ENCODE assay signal across 8 cellular contexts in genomic region chr15:89416339-89417183, GRCh38.
A peak's percentile ranks its signal among the peaks of the same experiment; 100 is the strongest.
DNase-seq lines count a peak whose midpoint lies in the region; ATAC-seq and TF ChIP-seq lines count a peak whose summit lies in the region.

No MANE protein-coding gene starts in this region.

- TF ChIP-seq CTCF in AG09319 (IDR thresholded peaks at IDR 0.05; ENCODE audit: low read depth, low read length) (peak; percentile 67), mesothelial cell of epicardium (IDR thresholded peaks at IDR 0.05; ENCODE audit: unreplicated experiment) (peak; percentile 84)

- H3K27me3 Mint-ChIP-seq in mesothelial cell of epicardium (ENCODE audit: low read depth) = peaks cover 100% of the 10 kb centered on the region

- DNase-seq in AG09319 (ENCODE audit: extremely low read depth, low read depth) = no peak
- DNase-seq in NCI-H524 (lab: John Stamatoyannopoulos, UW) = peak; percentile 71 to 85
- DNase-seq in activated CD4-positive, alpha-beta T cell treated with anti-CD3 and anti-CD28 coated beads for 48 hours = peak; percentile 91
- DNase-seq in dermis microvascular lymphatic vessel endothelial cell (ENCODE audit: low read depth in 2 of 2) = peak; percentile 25 to 74
- peak; percentile 44 to 78 for DNase-seq in mesothelial cell of epicardium (ENCODE audit: low spot score in 2 of 2, unreplicated experiment in 2 of 2)
- DNase-seq in stimulated activated CD8-positive, alpha-beta memory T cell treated with anti-CD3 and anti-CD28 coated beads, Interleukin-7, amount 100 ng/mL, for 48 hours (ENCODE audit: extremely low read depth in 1 of 2, low read depth in 1 of 2) = peak; percentile 65 to 71

- no peak overlapping the region for H3K4me3 Mint-ChIP-seq in mesothelial cell of epicardium

- no peaks in the 10 kb centered on the region for H3K36me3 Mint-ChIP-seq in mesothelial cell of epicardium

- ATAC-seq in GM18867 (IDR thresholded peaks at IDR 0.05; ENCODE audit: unreplicated experiment) (peak; percentile 75), HG03066 (IDR thresholded peaks at IDR 0.05; ENCODE audit: low read depth, unreplicated experiment) (peak; percentile 67)

- H3K4me1 Mint-ChIP-seq in mesothelial cell of epicardium = no peaks in the 10 kb centered on the region

- no peaks in the 10 kb centered on the region for H3K9me3 Mint-ChIP-seq in mesothelial cell of epicardium

- no peak overlapping the region for H3K27ac Mint-ChIP-seq in mesothelial cell of epicardium
